11 cellular contexts compared by ENCODE assay signal in genomic region chr1:33060579-33061083, GRCh38. TPM values are rescaled to one million over a fixed set of nuclear protein-coding genes. Genes with fewer than 3 reads are reported as not detected.
A peak's percentile ranks its signal among the peaks of the same experiment; 100 is the strongest.
DNase-seq lines count a peak whose midpoint lies in the region; ATAC-seq, FAIRE-seq and TF ChIP-seq lines count a peak whose summit lies in the region.
"Had no signal": no experiment of that assay in that cellular context is flagged by ENCODE, and none has a peak within 500 bp of the region (broad histone marks: within the 10 kb centered on the region; RNA-seq: fewer than 3 reads in every experiment).

No MANE protein-coding gene starts in this region.

- no peaks in the 10 kb centered on the region for H3K79me2 ChIP-seq in keratinocyte (ENCODE audit: control insufficient read depth, insufficient read depth, low read length)
- H3K79me2 ChIP-seq in Karpas-422 (ENCODE audit: low read length), result no peaks in the 10 kb centered on the region

- H3K9me3 ChIP-seq in keratinocyte (ENCODE audit: control insufficient read depth, low read depth, low read length) (peaks cover 5% of the 10 kb centered on the region), upper lobe of right lung (peaks cover 21% of the 10 kb centered on the region), Karpas-422 (ENCODE audit: low read length) (peaks cover 9% of the 10 kb centered on the region; the same call in 1 of the 2 replicates)

- H3K27me3 ChIP-seq in bronchial epithelial cell (ENCODE audit: control insufficient read depth, insufficient read depth, low read length) (no peaks in the 10 kb centered on the region), keratinocyte (ENCODE audit: control insufficient read depth, extremely low read depth, insufficient read depth, low read length) (no peaks in the 10 kb centered on the region), upper lobe of right lung (no peaks in the 10 kb centered on the region), Karpas-422 (ENCODE audit: low read length) (no peaks in the 10 kb centered on the region)
- H3K27me3 ChIP-seq: transverse colon had no signal

- no peaks in the 10 kb centered on the region for H3K9me1 ChIP-seq in keratinocyte (ENCODE audit: control insufficient read depth, extremely low read depth, insufficient read depth, low read length)

- FAIRE-seq in bronchial epithelial cell (lab: Jason Lieb, UNC), result no peak
- no peak for FAIRE-seq in keratinocyte (lab: Jason Lieb, UNC)

- H3K4me2 ChIP-seq in keratinocyte (ENCODE audit: control insufficient read depth, extremely low read depth, insufficient read depth, low read depth, low read length), result peak overlapping the region; percentile 12
- no peak overlapping the region for H3K4me2 ChIP-seq in Karpas-422 (ENCODE audit: low read depth, low read length, poor library complexity, severe bottlenecking)

- dilution Hi-C loops in keratinocyte (cut with MboI; ENCODE audit: extremely low pct_ligation_motif_present, low sequenced_read_pairs), result no loop called here

- H3K27ac ChIP-seq in keratinocyte (ENCODE audit: control insufficient read depth, insufficient read depth, low read length) (no peak overlapping the region), upper lobe of right lung (no peak overlapping the region), Karpas-422 (ENCODE audit: low read length) (no peak overlapping the region)
- H3K27ac ChIP-seq: 22Rv1 had no signal

- TF ChIP-seq CTCF in bronchial epithelial cell (IDR thresholded peaks at IDR 0.05; ENCODE audit: insufficient read depth, low read length, severe bottlenecking) (no peak), keratinocyte (optimal IDR thresholded peaks at IDR 0.05 in 1 of 3, IDR thresholded peaks at IDR 0.05 in 1 of 3, conservative IDR thresholded peaks at IDR 0.05 in 1 of 3; ENCODE audit: extremely low read depth in 1 of 3, insufficient read depth in 2 of 3, low read length in 3 of 3) (no peak), upper lobe of right lung (IDR thresholded peaks at IDR 0.05) (no peak)

- no peaks in the 10 kb centered on the region for H3K9me2 ChIP-seq in Karpas-422 (replicated peaks; ENCODE audit: insufficient read depth, low read length)

- H3K9ac ChIP-seq in keratinocyte (ENCODE audit: control insufficient read depth, extremely low read depth, insufficient read depth, low read length) (no peak overlapping the region), Karpas-422 (ENCODE audit: low read length) (no peak overlapping the region)

- H3K4me1 ChIP-seq in keratinocyte (ENCODE audit: control insufficient read depth, extremely low read depth, insufficient read depth, low read length) (peaks cover 13% of the 10 kb centered on the region), upper lobe of right lung (no peaks in the 10 kb centered on the region), Karpas-422 (ENCODE audit: low read length) (peaks cover 18% of the 10 kb centered on the region)

- no peak overlapping the region for H2AFZ ChIP-seq in keratinocyte (ENCODE audit: control insufficient read depth, low read length)
- H2AFZ ChIP-seq in Karpas-422 (ENCODE audit: low read length), result no peak overlapping the region

- ATAC-seq in upper lobe of right lung, result peak; percentile 88
- ATAC-seq in HG02798 (IDR thresholded peaks at IDR 0.05; ENCODE audit: poor library complexity, unreplicated experiment), result no peak

- H4K20me1 ChIP-seq in keratinocyte (ENCODE audit: control insufficient read depth, extremely low read depth, insufficient read depth, low read length) (no peaks in the 10 kb centered on the region), Karpas-422 (ENCODE audit: insufficient read depth, low read depth, low read length) (no peaks in the 10 kb centered on the region)

- intact Hi-C loops in upper lobe of right lung (cut with DNase I), result no loop called here

- DNase-seq in DMS 273 (lab: John Stamatoyannopoulos, UW; ENCODE audit: unreplicated experiment), result peak; percentile 52
- no peak for DNase-seq in DMS 273 treated with DMSO at 0.1 percent for 48 hours (lab: John Stamatoyannopoulos, UW)
- peak; percentile 68 for DNase-seq in bronchial epithelial cell (ENCODE audit: low read depth)
- DNase-seq in keratinocyte (ENCODE audit: low read depth, low spot score), result peak; percentile 42
- peak; percentile 69 for DNase-seq in upper lobe of right lung
- DNase-seq in Karpas-422, result no peak
- DNase-seq in NCI-H526 (lab: John Stamatoyannopoulos, UW), result no peak
- DNase-seq: activated naive CD4-positive, alpha-beta T cell; transverse colon had no signal

- H3K36me3 ChIP-seq in bronchial epithelial cell (ENCODE audit: control insufficient read depth, insufficient read depth, low read length) (no peaks in the 10 kb centered on the region), keratinocyte (ENCODE audit: control insufficient read depth in 2 of 2, extremely low read depth in 1 of 2, insufficient read depth in 2 of 2, low read length in 2 of 2) (no peaks in the 10 kb centered on the region), upper lobe of right lung (no peaks in the 10 kb centered on the region), Karpas-422 (ENCODE audit: insufficient read depth, low read length) (no peaks in the 10 kb centered on the region)
- H3K36me3 ChIP-seq: transverse colon had no signal

- no peak overlapping the region for H3K4me3 ChIP-seq in bronchial epithelial cell (ENCODE audit: low read depth, low read length)
- H3K4me3 ChIP-seq in keratinocyte (ENCODE audit: control insufficient read depth in 2 of 3, extremely low read depth in 1 of 3, insufficient read depth in 2 of 3, low read depth in 1 of 3, low read length in 3 of 3), result no peak overlapping the region
- H3K4me3 ChIP-seq in upper lobe of right lung, result no peak overlapping the region
- H3K4me3 ChIP-seq in Karpas-422 (ENCODE audit: low read length), result no peak overlapping the region
- H3K4me3 ChIP-seq: transverse colon had no signal

RNA-seq across cellular contexts. Expression of gene AZIN2, which starts 20.3 kb away (rescaled TPM):
- total RNA-seq in bronchial epithelial cell (1.3 and 1.5 TPM in 2 replicates), upper lobe of right lung (2.3 TPM)
- polyA plus RNA-seq in keratinocyte, result 5.9 to 9.1 TPM (median 6.7 TPM) in 3 replicates
- 1.1 TPM for polyA plus RNA-seq in keratinocyte (2011; ENCODE audit: low read depth)
- 4.0 and 7.1 TPM in 2 replicates for polyA plus RNA-seq in keratinocyte (2011; cell fraction: cytosol; rRNA removed)
- 15.5 and 24.5 TPM in 2 replicates for polyA plus RNA-seq in keratinocyte (2011; cell fraction: nucleus; rRNA removed)
- 2.9 and 5.1 TPM in 2 replicates for polyA plus RNA-seq in keratinocyte (2012; ENCODE audit: low replicate concordance)
- polyA minus RNA-seq in keratinocyte, result 3.2 to 8.6 TPM (median 8.3 TPM) in 3 replicates
- polyA minus RNA-seq in keratinocyte (2011; cell fraction: cytosol; rRNA and poly(A)+ RNA removed), result 10.0 TPM
- 8.8 and 15.8 TPM in 2 replicates for polyA minus RNA-seq in keratinocyte (2011; cell fraction: nucleus; rRNA and poly(A)+ RNA removed)
- 0.30 and 1.8 TPM in 2 replicates for total RNA-seq in Karpas-422 (2014; rRNA removed; shearing (Covaris generic); ENCODE audit: low replicate concordance)

RNA-seq across cellular contexts. Expression of gene AK2, which starts 23.9 kb away (rescaled TPM):
- total RNA-seq in bronchial epithelial cell (81.9 and 173 TPM in 2 replicates), upper lobe of right lung (106 TPM)
- polyA plus RNA-seq in keratinocyte, result 193 to 258 TPM (median 256 TPM) in 3 replicates
- 68.5 TPM for polyA plus RNA-seq in keratinocyte (2011; ENCODE audit: low read depth)
- polyA plus RNA-seq in keratinocyte (2011; cell fraction: cytosol; rRNA removed), result 240 and 263 TPM in 2 replicates
- polyA plus RNA-seq in keratinocyte (2011; cell fraction: nucleus; rRNA removed), result 231 and 290 TPM in 2 replicates
- 163 and 201 TPM in 2 replicates for polyA plus RNA-seq in keratinocyte (2012; ENCODE audit: low replicate concordance)
- 43.8 to 97.5 TPM (median 91.4 TPM) in 3 replicates for polyA minus RNA-seq in keratinocyte
- polyA minus RNA-seq in keratinocyte (2011; cell fraction: cytosol; rRNA and poly(A)+ RNA removed), result 123 TPM
- 36.0 and 67.2 TPM in 2 replicates for polyA minus RNA-seq in keratinocyte (2011; cell fraction: nucleus; rRNA and poly(A)+ RNA removed)
- total RNA-seq in Karpas-422 (2014; rRNA removed; shearing (Covaris generic); ENCODE audit: low replicate concordance), result 145 and 287 TPM in 2 replicates

Comparison
In these comparisons a context has a peak if more than half of its experiments do, and no peak if none do; other contexts are left out.
1. DNase-seq: peak in DMS 273 (single experiment), bronchial epithelial cell (single experiment), keratinocyte (single experiment) and upper lobe of right lung (single experiment); none in DMS 273 treated with DMSO at 0.1 percent for 48 hours (single experiment), Karpas-422 (single experiment) and NCI-H526 (0 of 2).